Comparison of ENCODE assay signal across 38 cellular contexts in genomic region chr1:72271555-72272096, GRCh38. TPM values are rescaled to one million over a fixed set of nuclear protein-coding genes. Genes with fewer than 3 reads are reported as not detected.
"Had no signal": no experiment of that assay in that cellular context is flagged by ENCODE, and none has a peak within 500 bp of the region (broad histone marks: within the 10 kb centered on the region; RNA-seq: fewer than 3 reads in every experiment).

No MANE protein-coding gene starts in this region.

- H3K27me3 Mint-ChIP-seq: activated CD4-positive, alpha-beta memory T cell treated with anti-CD3 and anti-CD28 coated beads, Interleukin-2, amount 10 ng/mL, durations not matched to agents 7 days and 5 days; activated CD8-positive, alpha-beta memory T cell treated with anti-CD3 and anti-CD28 coated beads, Interleukin-2, amount 10 ng/mL, durations not matched to agents 7 days and 5 days; activated naive CD4-positive, alpha-beta T cell treated with anti-CD3 and anti-CD28 coated beads, Interleukin-2, amount 10 ng/mL, durations not matched to agents 7 days and 5 days; activated naive CD8-positive, alpha-beta T cell had no signal

- H3K27ac Mint-ChIP-seq: activated CD4-positive, alpha-beta memory T cell treated with anti-CD3 and anti-CD28 coated beads, Interleukin-2, amount 10 ng/mL, durations not matched to agents 7 days and 5 days; activated CD8-positive, alpha-beta memory T cell treated with anti-CD3 and anti-CD28 coated beads, Interleukin-2, amount 10 ng/mL, durations not matched to agents 7 days and 5 days; activated naive CD4-positive, alpha-beta T cell treated with anti-CD3 and anti-CD28 coated beads, Interleukin-2, amount 10 ng/mL, durations not matched to agents 7 days and 5 days; activated naive CD8-positive, alpha-beta T cell; activated naive CD8-positive, alpha-beta T cell treated with anti-CD3 and anti-CD28 coated beads, Interleukin-2, amount 50 U/mL, for 24 hours; brain had no signal

- DNase-seq: activated CD4-positive, alpha-beta memory T cell treated with anti-CD3 and anti-CD28 coated beads, Interleukin-2, amount 10 ng/mL, durations not matched to agents 7 days and 5 days; activated CD4-positive, alpha-beta T cell treated with anti-CD3 and anti-CD28 coated beads for 1 hour; activated CD4-positive, alpha-beta T cell treated with anti-CD3 and anti-CD28 coated beads for 48 hours; activated CD4-positive, CD25-positive, alpha-beta regulatory T cell; activated CD8-positive, alpha-beta memory T cell treated with anti-CD3 and anti-CD28 coated beads for 24 hours; activated CD8-positive, alpha-beta memory T cell treated with anti-CD3 and anti-CD28 coated beads, Interleukin-2, amount 10 ng/mL, durations not matched to agents 7 days and 5 days; activated CD8-positive, alpha-beta memory T cell treated with anti-CD3 and anti-CD28 coated beads, Interleukin-2, amount 50 U/mL, for 48 hours; activated effector memory CD4-positive, alpha-beta T cell treated with Interleukin-2 at 50 U/mL for 16 hours; activated naive CD4-positive, alpha-beta T cell treated with anti-CD3 and anti-CD28 coated beads, Interleukin-2, amount 10 ng/mL, durations not matched to agents 7 days and 5 days; activated naive CD8-positive, alpha-beta T cell treated with anti-CD3 and anti-CD28 coated beads, Interleukin-2, amount 50 U/mL, for 24 hours; activated T-cell treated with anti-CD3 and anti-CD28 coated beads, Interleukin-2, amount 50 U/mL, for 48 hours; anterior cingulate cortex; caudate nucleus; cerebellar nuclear complex; NCI-H1092; NCI-H1436 treated with DMSO at 0.1 percent for 48 hours; NCI-H1694 treated with DMSO at 0.1 percent for 48 hours; NCI-H2029; NCI-H2171; NCI-H510A; NCI-H526; NCI-H748 treated with DMSO at 0.1 percent for 48 hours; NK-92 treated with Interleukin-12 subunit alpha and Interleukin-12 subunit beta, amount 100 ng/mL, for 24 hours; PC-9; SIG-M5; SW 1271; T-helper 1 cell; T-helper 2 cell; T-helper 9 cell; WERI-Rb-1 had no signal

- H3K4me2 ChIP-seq: KMS-11, PC-9 had no signal

- FAIRE-seq: bronchial epithelial cell had no signal

- H3K9ac ChIP-seq: KMS-11 had no signal

- H3K9me3 Mint-ChIP-seq: activated CD4-positive, alpha-beta memory T cell treated with anti-CD3 and anti-CD28 coated beads, Interleukin-2, amount 10 ng/mL, durations not matched to agents 7 days and 5 days; activated naive CD4-positive, alpha-beta T cell treated with anti-CD3 and anti-CD28 coated beads, Interleukin-2, amount 10 ng/mL, durations not matched to agents 7 days and 5 days; activated naive CD8-positive, alpha-beta T cell treated with anti-CD3 and anti-CD28 coated beads, Interleukin-2, amount 50 U/mL, for 24 hours had no signal

- ATAC-seq: activated CD8-positive, alpha-beta memory T cell treated with anti-CD3 and anti-CD28 coated beads, Interleukin-2, amount 10 ng/mL, durations not matched to agents 7 days and 5 days; activated naive CD8-positive, alpha-beta T cell treated with anti-CD3 and anti-CD28 coated beads, Interleukin-2, amount 50 U/mL, for 24 hours; Right ventricle myocardium inferior; SK-N-SH treated with all-trans-retinoic acid at 6 μM for 48 hours had no signal

- H3K27ac ChIP-seq: KMS-11, PC-9, RWPE1, WERI-Rb-1 had no signal

- H3K4me3 ChIP-seq: PC-9 had no signal

- H3K4me3 Mint-ChIP-seq: activated CD4-positive, alpha-beta memory T cell treated with anti-CD3 and anti-CD28 coated beads, Interleukin-2, amount 10 ng/mL, durations not matched to agents 7 days and 5 days; activated CD8-positive, alpha-beta memory T cell treated with anti-CD3 and anti-CD28 coated beads, Interleukin-2, amount 10 ng/mL, durations not matched to agents 7 days and 5 days; activated naive CD4-positive, alpha-beta T cell treated with anti-CD3 and anti-CD28 coated beads, Interleukin-2, amount 10 ng/mL, durations not matched to agents 7 days and 5 days; activated naive CD8-positive, alpha-beta T cell; activated naive CD8-positive, alpha-beta T cell treated with anti-CD3 and anti-CD28 coated beads, Interleukin-2, amount 50 U/mL, for 24 hours; brain had no signal

- H2AFZ ChIP-seq: PC-9 had no signal

- H3K4me1 Mint-ChIP-seq: activated CD4-positive, alpha-beta memory T cell treated with anti-CD3 and anti-CD28 coated beads, Interleukin-2, amount 10 ng/mL, durations not matched to agents 7 days and 5 days; activated CD8-positive, alpha-beta memory T cell treated with anti-CD3 and anti-CD28 coated beads, Interleukin-2, amount 10 ng/mL, durations not matched to agents 7 days and 5 days; activated naive CD4-positive, alpha-beta T cell treated with anti-CD3 and anti-CD28 coated beads, Interleukin-2, amount 10 ng/mL, durations not matched to agents 7 days and 5 days; activated naive CD8-positive, alpha-beta T cell treated with anti-CD3 and anti-CD28 coated beads, Interleukin-2, amount 50 U/mL, for 24 hours had no signal

- H3K36me3 Mint-ChIP-seq: activated CD8-positive, alpha-beta memory T cell treated with anti-CD3 and anti-CD28 coated beads, Interleukin-2, amount 10 ng/mL, durations not matched to agents 7 days and 5 days; activated naive CD4-positive, alpha-beta T cell treated with anti-CD3 and anti-CD28 coated beads, Interleukin-2, amount 10 ng/mL, durations not matched to agents 7 days and 5 days; activated naive CD8-positive, alpha-beta T cell had no signal

- H3K36me3 ChIP-seq: WERI-Rb-1 had no signal

RNA-seq across cellular contexts. Expression of gene NEGR1, which starts 10.7 kb away (rescaled TPM):
- total RNA-seq: activated CD4-positive, alpha-beta memory T cell treated with anti-CD3 and anti-CD28 coated beads, Interleukin-2, amount 10 ng/mL, durations not matched to agents 7 days and 5 days; activated CD8-positive, alpha-beta memory T cell treated with anti-CD3 and anti-CD28 coated beads, Interleukin-2, amount 10 ng/mL, durations not matched to agents 7 days and 5 days; SK-MEL-5 had no signal
